In the genomic region with DNA sequence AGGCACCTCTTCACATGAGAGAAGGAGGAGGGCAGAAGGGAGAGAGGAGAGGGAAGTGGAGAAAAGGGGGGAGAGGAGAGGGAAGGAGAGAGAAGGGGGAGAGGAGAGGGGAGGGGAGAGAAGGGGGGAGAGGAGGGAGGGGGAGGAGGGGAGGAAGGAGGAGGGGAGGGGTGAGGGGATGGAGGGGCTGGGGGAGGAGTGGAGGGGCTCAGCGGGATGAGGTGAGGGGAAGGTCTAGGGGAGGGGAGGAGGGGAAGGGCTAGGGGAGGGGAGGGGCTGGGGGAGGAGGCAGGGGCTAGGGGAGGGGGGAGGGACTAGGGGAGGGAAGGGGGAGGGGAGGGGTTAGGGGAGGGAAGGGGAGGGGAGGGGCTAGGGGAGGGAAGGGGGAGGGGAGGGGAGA, we compare ENCODE assay signal across 2 cellular contexts. TPM values are rescaled to one million over a fixed set of nuclear protein-coding genes. Genes with fewer than 3 reads are reported as not detected.
"Had no signal": no experiment of that assay in that cellular context is flagged by ENCODE, and none has a peak within 500 bp of the region (broad histone marks: within the 10 kb centered on the region; RNA-seq: fewer than 3 reads in every experiment).

No MANE protein-coding gene starts in this region.

RNA-seq across cellular contexts. Expression of a gene that starts 5.5 kb away (rescaled TPM):
- total RNA-seq: LHCN-M2, NCI-H460 had no signal
